28 cellular contexts compared by ENCODE assay signal in the genomic region with DNA sequence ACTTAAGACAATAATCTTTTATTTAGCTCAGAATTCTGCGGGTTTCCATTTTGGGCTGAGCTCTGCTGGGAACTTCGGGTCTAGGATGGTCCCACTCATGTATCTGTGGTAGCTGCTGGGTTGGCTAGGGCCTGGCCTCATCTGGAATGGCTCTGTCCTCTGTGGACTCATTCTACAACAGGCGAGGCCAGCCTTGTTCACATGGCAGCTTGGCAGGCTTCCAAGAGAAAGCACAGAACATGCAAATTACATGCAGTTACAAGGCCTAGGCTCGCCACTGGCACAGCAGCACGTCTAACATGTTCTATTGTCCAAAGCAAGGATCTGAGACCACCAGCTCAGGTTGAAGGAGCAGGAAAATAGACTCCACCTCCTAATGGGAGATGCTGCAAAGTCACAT.
DNase-seq lines count a peak whose midpoint lies in the region; FAIRE-seq and TF ChIP-seq lines count a peak whose summit lies in the region.
"Had no signal": no experiment of that assay in that cellular context is flagged by ENCODE, and none has a peak within 500 bp of the region (broad histone marks: within the 10 kb centered on the region; RNA-seq: fewer than 3 reads in every experiment).

No MANE protein-coding gene starts in this region.

- no TSS peak for BruUV-seq in Calu3 (replicated peaks; lab: Mats Ljungman, UMichigan)

- 88% methylated on average over 5 of the region's 5 CpGs for WGBS in hepatocyte (ENCODE audit: low lambda C conversion rate, missing lambda C conversion rate)

- no peak for TF ChIP-seq CTCF in hepatocyte (IDR thresholded peaks at IDR 0.05; ENCODE audit: poor library complexity)
- no peak for TF ChIP-seq CTCF in Calu3 (IDR thresholded peaks at IDR 0.05; ENCODE audit: unreplicated experiment)

- no peaks in the 10 kb centered on the region for H4K20me1 ChIP-seq in hepatocyte (ENCODE audit: insufficient read depth, poor library complexity, severe bottlenecking)

- no peaks in the 10 kb centered on the region for H3K9me3 ChIP-seq in hepatocyte (ENCODE audit: low read depth)
- H3K9me3 ChIP-seq in CD8-positive, alpha-beta memory T cell (ENCODE audit: low read length), result no peaks in the 10 kb centered on the region
- H3K9me3 ChIP-seq: breast epithelium, gastrocnemius medialis had no signal

- no peak overlapping the region for H3K4me3 ChIP-seq in hepatocyte
- H3K4me3 ChIP-seq in CD8-positive, alpha-beta memory T cell (ENCODE audit: low read length), result no peak overlapping the region
- H3K4me3 ChIP-seq: breast epithelium, gastrocnemius medialis, SK-N-MC had no signal

- no peaks in the 10 kb centered on the region for H3K9me2 ChIP-seq in hepatocyte (replicated peaks; ENCODE audit: insufficient read depth)

- no peak for TF ChIP-seq POLR2A in GM12892 (IDR thresholded peaks at IDR 0.05; ENCODE audit: low read depth, low read length)

- DNase-seq in NCI-H2029 (lab: John Stamatoyannopoulos, UW), result peak; percentile 68
- no peak for DNase-seq in NCI-H2029 treated with DMSO at 0.1 percent for 48 hours (lab: John Stamatoyannopoulos, UW)
- peak; percentile 78 for DNase-seq in COLO668 (lab: John Stamatoyannopoulos, UW; ENCODE audit: unreplicated experiment)
- peak; percentile 92 for DNase-seq in NCI-H345 (lab: John Stamatoyannopoulos, UW)
- DNase-seq in hepatocyte (ENCODE audit: low spot score), result peak; percentile 21
- DNase-seq in CD8-positive, alpha-beta memory T cell, result no peak
- no peak for DNase-seq in Calu3
- DNase-seq in GM12892 (ENCODE audit: insufficient read length), result no peak
- DNase-seq: ACHN; activated CD4-positive, alpha-beta T cell treated with anti-CD3 and anti-CD28 coated beads, Interleukin-2, amount 50 U/mL, for 1 hour; activated CD4-positive, CD25-positive, alpha-beta regulatory T cell; activated effector memory CD4-positive, alpha-beta T cell treated with anti-CD3 and anti-CD28 coated beads, Interleukin-2, amount 50 U/mL, for 16 hours; activated T-cell treated with anti-CD3 and anti-CD28 coated beads, Interleukin-2, amount 50 U/mL, for 1 hour; DND-41; gastrocnemius medialis; hippocampal formation; NCI-H1092 treated with DMSO at 0.1 percent for 48 hours; NCI-H774; T-helper 17 cell; trophoblast cell had no signal

- no peaks in the 10 kb centered on the region for H3K36me3 Mint-ChIP-seq in CD8-positive, alpha-beta memory T cell
- no peaks in the 10 kb centered on the region for H3K36me3 Mint-ChIP-seq in Calu3 (ENCODE audit: insufficient read depth, unreplicated experiment)
- H3K36me3 Mint-ChIP-seq: activated naive CD8-positive, alpha-beta T cell; natural killer cell treated with Interleukin-12 subunit alpha and Interleukin-12 subunit beta and Interleukin-15 and Interleukin-18, amount 100 ng/mL, for 72 hours; stimulated activated memory B cell treated with anti-CD40 and anti-IgM and Interleukin-4, amounts not matched to agents 10 μg/mL and 1 μg/mL and 100 μg/mL, for 72 hours had no signal

- no peak overlapping the region for H3K27ac ChIP-seq in hepatocyte
- H3K27ac ChIP-seq in CD8-positive, alpha-beta memory T cell (ENCODE audit: low read depth, low read length), result no peak overlapping the region
- H3K27ac ChIP-seq: breast epithelium, gastrocnemius medialis, RWPE1, SK-N-MC had no signal

- intact Hi-C loops in Calu3 (cut with micrococcal nuclease; ENCODE audit: unreplicated experiment), result no loop called here

- H3K4me3 Mint-ChIP-seq in CD8-positive, alpha-beta memory T cell, result no peak overlapping the region
- no peak overlapping the region for H3K4me3 Mint-ChIP-seq in Calu3 (ENCODE audit: low read depth, unreplicated experiment)
- H3K4me3 Mint-ChIP-seq: activated naive CD8-positive, alpha-beta T cell; B cell; natural killer cell treated with Interleukin-12 subunit alpha and Interleukin-12 subunit beta and Interleukin-15 and Interleukin-18, amount 100 ng/mL, for 72 hours; stimulated activated memory B cell treated with anti-CD40 and anti-IgM and Interleukin-4, amounts not matched to agents 10 μg/mL and 1 μg/mL and 100 μg/mL, for 72 hours; T-helper 17 cell had no signal

- no peak overlapping the region for H2AFZ ChIP-seq in hepatocyte

- H3K79me2 ChIP-seq in hepatocyte, result no peaks in the 10 kb centered on the region

- H3K27me3 ChIP-seq in hepatocyte, result no peaks in the 10 kb centered on the region
- H3K27me3 ChIP-seq in CD8-positive, alpha-beta memory T cell (ENCODE audit: insufficient read depth, low read length, poor library complexity, severe bottlenecking), result no peaks in the 10 kb centered on the region
- H3K27me3 ChIP-seq: breast epithelium, gastrocnemius medialis had no signal

- no peaks in the 10 kb centered on the region for H3K9me3 Mint-ChIP-seq in CD8-positive, alpha-beta memory T cell
- H3K9me3 Mint-ChIP-seq in Calu3 (ENCODE audit: low read depth, unreplicated experiment), result no peaks in the 10 kb centered on the region
- H3K9me3 Mint-ChIP-seq: natural killer cell treated with Interleukin-12 subunit alpha and Interleukin-12 subunit beta and Interleukin-15 and Interleukin-18, amount 100 ng/mL, for 72 hours; stimulated activated memory B cell treated with anti-CD40 and anti-IgM and Interleukin-4, amounts not matched to agents 10 μg/mL and 1 μg/mL and 100 μg/mL, for 72 hours had no signal

- no peaks in the 10 kb centered on the region for H3K4me1 Mint-ChIP-seq in CD8-positive, alpha-beta memory T cell
- no peaks in the 10 kb centered on the region for H3K4me1 Mint-ChIP-seq in Calu3 (ENCODE audit: low read depth, unreplicated experiment)
- H3K4me1 Mint-ChIP-seq: stimulated activated memory B cell treated with anti-CD40 and anti-IgM and Interleukin-4, amounts not matched to agents 10 μg/mL and 1 μg/mL and 100 μg/mL, for 72 hours; T-helper 17 cell had no signal

- no peaks in the 10 kb centered on the region for H3K27me3 Mint-ChIP-seq in CD8-positive, alpha-beta memory T cell
- no peaks in the 10 kb centered on the region for H3K27me3 Mint-ChIP-seq in Calu3 (ENCODE audit: unreplicated experiment)
- H3K27me3 Mint-ChIP-seq: activated naive CD8-positive, alpha-beta T cell; B cell; stimulated activated memory B cell treated with anti-CD40 and anti-IgM and Interleukin-4, amounts not matched to agents 10 μg/mL and 1 μg/mL and 100 μg/mL, for 72 hours; T-helper 17 cell had no signal

- FAIRE-seq in GM12892 (lab: Jason Lieb, UNC), result no peak
- FAIRE-seq: H54 had no signal

- no peaks in the 10 kb centered on the region for H3K36me3 ChIP-seq in hepatocyte (replicated peaks; ENCODE audit: insufficient read depth, low read depth)
- H3K36me3 ChIP-seq in CD8-positive, alpha-beta memory T cell (ENCODE audit: insufficient read depth, low read length), result no peaks in the 10 kb centered on the region
- H3K36me3 ChIP-seq: breast epithelium, gastrocnemius medialis had no signal

- CTCF ChIA-PET in CD8-positive, alpha-beta memory T cell (lab: Charles Lee), result no interaction called here
- CTCF ChIA-PET in Calu3 (lab: Charles Lee), result no interaction called here

- H3K4me1 ChIP-seq in hepatocyte (ENCODE audit: insufficient read depth), result no peaks in the 10 kb centered on the region
- H3K4me1 ChIP-seq in CD8-positive, alpha-beta memory T cell (ENCODE audit: insufficient read depth, low read length), result no peaks in the 10 kb centered on the region
- H3K4me1 ChIP-seq: breast epithelium, gastrocnemius medialis had no signal

- no peak overlapping the region for H3K4me2 ChIP-seq in hepatocyte

- H3K27ac Mint-ChIP-seq in CD8-positive, alpha-beta memory T cell, result no peak overlapping the region
- no peak overlapping the region for H3K27ac Mint-ChIP-seq in Calu3 (ENCODE audit: unreplicated experiment)
- H3K27ac Mint-ChIP-seq: activated naive CD8-positive, alpha-beta T cell; B cell; natural killer cell treated with Interleukin-12 subunit alpha and Interleukin-12 subunit beta and Interleukin-15 and Interleukin-18, amount 100 ng/mL, for 72 hours; stimulated activated memory B cell treated with anti-CD40 and anti-IgM and Interleukin-4, amounts not matched to agents 10 μg/mL and 1 μg/mL and 100 μg/mL, for 72 hours; T-helper 17 cell had no signal

- POLR2A ChIA-PET in CD8-positive, alpha-beta memory T cell (lab: Charles Lee), result no interaction called here

Comparison
In these comparisons a context has a peak if more than half of its experiments do, and no peak if none do; other contexts are left out.
1. DNase-seq: peak in NCI-H2029 (single experiment), COLO668 (single experiment), NCI-H345 (single experiment) and hepatocyte (single experiment); none in NCI-H2029 treated with DMSO at 0.1 percent for 48 hours (single experiment), CD8-positive, alpha-beta memory T cell (0 of 5), Calu3 (single experiment) and GM12892 (single experiment).